ENCODE assay signal across 24 cellular contexts in genomic region chr7:41297167-41297566, GRCh38.
"Had no signal": no experiment of that assay in that cellular context is flagged by ENCODE, and none has a peak within 500 bp of the region (broad histone marks: within the 10 kb centered on the region; RNA-seq: fewer than 3 reads in every experiment).

No MANE protein-coding gene starts in this region.

- H3K9me3 ChIP-seq: transverse colon, vagina had no signal

- H2AFZ ChIP-seq: hepatocyte had no signal

- H3K4me2 ChIP-seq: hepatocyte, smooth muscle cell had no signal

- H3K27me3 ChIP-seq: dorsolateral prefrontal cortex, hepatocyte, transverse colon, vagina had no signal

- H3K4me3 ChIP-seq: dorsolateral prefrontal cortex, hepatocyte, smooth muscle cell, transverse colon, vagina had no signal

- ATAC-seq: activated CD8-positive, alpha-beta memory T cell treated with anti-CD3 and anti-CD28 coated beads, Interleukin-2, amount 10 ng/mL, durations not matched to agents 7 days and 5 days; activated CD8-positive, alpha-beta T cell treated with anti-CD3 and anti-CD28 coated beads for 36 hours; effector memory CD8-positive, alpha-beta T cell; esophagus mucosa; left cardiac atrium; naive thymus-derived CD4-positive, alpha-beta T cell; sciatic nerve; stimulated activated naive B cell treated with anti-CD40 and anti-IgM and Interleukin-4, amounts not matched to agents 10 μg/mL and 1 μg/mL and 100 μg/mL, for 72 hours had no signal

- DNase-seq: activated CD4-positive, alpha-beta T cell treated with anti-CD3 and anti-CD28 coated beads, Interleukin-2, amount 10 ng/mL, durations not matched to agents 7 days and 5 days; activated CD4-positive, CD25-positive, alpha-beta regulatory T cell treated with anti-CD3 and anti-CD28 coated beads, Interleukin-2, amount 50 U/mL, for 72 hours; activated CD8-positive, alpha-beta memory T cell treated with anti-CD3 and anti-CD28 coated beads, Interleukin-2, amount 10 ng/mL, durations not matched to agents 7 days and 5 days; activated CD8-positive, alpha-beta T cell treated with anti-CD3 and anti-CD28 coated beads for 36 hours; activated effector memory CD4-positive, alpha-beta T cell treated with anti-CD3 and anti-CD28 coated beads, Interleukin-2, amount 50 U/mL, for 16 hours; activated naive CD4-positive, alpha-beta T cell treated with anti-CD3 and anti-CD28 coated beads, Interleukin-2, amount 10 ng/mL, durations not matched to agents 7 days and 5 days; activated T-cell treated with anti-CD3 and anti-CD28 coated beads for 4 hours; anterior cingulate cortex; central memory CD4-positive, alpha-beta T cell; dorsolateral prefrontal cortex; effector memory CD8-positive, alpha-beta T cell; glutamatergic neuron; left cardiac atrium; naive thymus-derived CD4-positive, alpha-beta T cell; stimulated activated CD4-positive, alpha-beta T cell treated with anti-CD3 and anti-CD28 coated beads, Interleukin-2, amount 100 ng/mL, for 48 hours; stimulated activated CD8-positive, alpha-beta memory T cell treated with anti-CD3 and anti-CD28 coated beads, Interleukin-4, amount 100 ng/mL, for 48 hours; stimulated activated naive B cell treated with anti-CD40 and anti-IgM and Interleukin-4, amounts not matched to agents 10 μg/mL and 1 μg/mL and 100 μg/mL, for 72 hours; transverse colon; WERI-Rb-1 had no signal

- H3K36me3 ChIP-seq: transverse colon, vagina, WERI-Rb-1 had no signal

- H3K27ac ChIP-seq: dorsolateral prefrontal cortex, hepatocyte, transverse colon, vagina, WERI-Rb-1 had no signal

- H3K4me1 ChIP-seq: transverse colon, vagina had no signal
